Comparison of ENCODE assay signal across 15 cellular contexts in genomic region chr4:113147498-113148231, GRCh38.
DNase-seq lines count a peak whose midpoint lies in the region; ATAC-seq and TF ChIP-seq lines count a peak whose summit lies in the region.
"Had no signal": no experiment of that assay in that cellular context is flagged by ENCODE, and none has a peak within 500 bp of the region (broad histone marks: within the 10 kb centered on the region; RNA-seq: fewer than 3 reads in every experiment).

No MANE protein-coding gene starts in this region.

- ATAC-seq in foreskin keratinocyte (no peak), GM21367 (IDR thresholded peaks at IDR 0.05; ENCODE audit: unreplicated experiment) (no peak)

- no peaks in the 10 kb centered on the region for H3K9me3 Mint-ChIP-seq in MCF 10A (ENCODE audit: unreplicated experiment)
- no peaks in the 10 kb centered on the region for H3K9me3 Mint-ChIP-seq in nephron progenitor cell
- H3K9me3 Mint-ChIP-seq in activated CD4-positive, alpha-beta memory T cell treated with anti-CD3 and anti-CD28 coated beads, Interleukin-2, amount 10 ng/mL, durations not matched to agents 7 days and 5 days, result no peaks in the 10 kb centered on the region
- H3K9me3 Mint-ChIP-seq: activated CD4-positive, alpha-beta T cell treated with anti-CD3 and anti-CD28 coated beads, Interleukin-2, amount 10 ng/mL, durations not matched to agents 24 days and 14 days had no signal

- H3K4me1 Mint-ChIP-seq in MCF 10A (ENCODE audit: insufficient read depth, unreplicated experiment) (no peaks in the 10 kb centered on the region), nephron progenitor cell (peaks cover 58% of the 10 kb centered on the region)
- peaks cover 8% of the 10 kb centered on the region for H3K4me1 Mint-ChIP-seq in activated CD4-positive, alpha-beta memory T cell treated with anti-CD3 and anti-CD28 coated beads, Interleukin-2, amount 10 ng/mL, durations not matched to agents 7 days and 5 days

- H3K27me3 Mint-ChIP-seq in MCF 10A (ENCODE audit: insufficient read depth, unreplicated experiment), result no peaks in the 10 kb centered on the region
- no peaks in the 10 kb centered on the region for H3K27me3 Mint-ChIP-seq in nephron progenitor cell (ENCODE audit: low read depth, poor library complexity)
- peaks cover 3% of the 10 kb centered on the region for H3K27me3 Mint-ChIP-seq in activated CD4-positive, alpha-beta memory T cell treated with anti-CD3 and anti-CD28 coated beads, Interleukin-2, amount 10 ng/mL, durations not matched to agents 7 days and 5 days

- H3K36me3 ChIP-seq in breast epithelium (no peaks in the 10 kb centered on the region), uterus (no peaks in the 10 kb centered on the region)

- no peak for DNase-seq in breast epithelium (ENCODE audit: low spot score in 2 of 2)
- no peak for DNase-seq in MCF 10A (ENCODE audit: unreplicated experiment)
- peak; percentile 18 for DNase-seq in fibroblast of gingiva (ENCODE audit: low read depth)
- DNase-seq in nephron progenitor cell, result no peak
- no peak for DNase-seq in uterus
- no peak for DNase-seq in foreskin keratinocyte
- no peak for DNase-seq in activated CD4-positive, alpha-beta memory T cell treated with anti-CD3 and anti-CD28 coated beads, Interleukin-2, amount 10 ng/mL, durations not matched to agents 7 days and 5 days
- DNase-seq: activated gamma-delta T cell treated with Interleukin-2 at 50 U/mL for 16 hours, DMS153, IMR-90, mesendoderm, NCI-H187 treated with DMSO at 0.1 percent for 48 hours, substantia nigra had no signal

- no peak for TF ChIP-seq POLR2A in breast epithelium (IDR thresholded peaks at IDR 0.05)
- no peak for TF ChIP-seq POLR2A in uterus (IDR thresholded peaks at IDR 0.05)

- no peak overlapping the region for H3K27ac Mint-ChIP-seq in MCF 10A (ENCODE audit: low read depth, unreplicated experiment)
- H3K27ac Mint-ChIP-seq in nephron progenitor cell, result no peak overlapping the region
- H3K27ac Mint-ChIP-seq in activated CD4-positive, alpha-beta memory T cell treated with anti-CD3 and anti-CD28 coated beads, Interleukin-2, amount 10 ng/mL, durations not matched to agents 7 days and 5 days, result no peak overlapping the region

- CTCF ChIA-PET in MCF 10A (lab: Yijun Ruan, JAX), result no interaction called here
- CTCF ChIA-PET in activated CD4-positive, alpha-beta memory T cell treated with anti-CD3 and anti-CD28 coated beads, Interleukin-2, amount 10 ng/mL, durations not matched to agents 7 days and 5 days (lab: Charles Lee), result no interaction called here

- H3K9me3 ChIP-seq in breast epithelium, result no peaks in the 10 kb centered on the region
- no peaks in the 10 kb centered on the region for H3K9me3 ChIP-seq in uterus

- intact Hi-C loops in breast epithelium (cut with DNase I; ENCODE audit: low total_unique reads), result no loop called here
- intact Hi-C loops in MCF 10A (cut with micrococcal nuclease), result no loop called here
- intact Hi-C loops in uterus (cut with DNase I; ENCODE audit: low total_unique reads), result no loop called here

- H3K27me3 ChIP-seq in breast epithelium, result no peaks in the 10 kb centered on the region
- H3K27me3 ChIP-seq in uterus, result no peaks in the 10 kb centered on the region
- no peaks in the 10 kb centered on the region for H3K27me3 ChIP-seq in foreskin keratinocyte

- H3K36me3 Mint-ChIP-seq in MCF 10A (ENCODE audit: insufficient read depth, unreplicated experiment) (no peaks in the 10 kb centered on the region), nephron progenitor cell (ENCODE audit: low read depth) (peaks cover 6% of the 10 kb centered on the region)
- peaks cover 2% of the 10 kb centered on the region for H3K36me3 Mint-ChIP-seq in activated CD4-positive, alpha-beta memory T cell treated with anti-CD3 and anti-CD28 coated beads, Interleukin-2, amount 10 ng/mL, durations not matched to agents 7 days and 5 days (ENCODE audit: low read depth)

- TF ChIP-seq CTCF in breast epithelium (IDR thresholded peaks at IDR 0.05), result no peak
- no peak for TF ChIP-seq CTCF in MCF 10A (IDR thresholded peaks at IDR 0.05; ENCODE audit: unreplicated experiment)
- no peak for TF ChIP-seq CTCF in nephron progenitor cell (IDR thresholded peaks at IDR 0.05)
- no peak for TF ChIP-seq CTCF in uterus (IDR thresholded peaks at IDR 0.05)
- TF ChIP-seq CTCF in foreskin keratinocyte (conservative IDR thresholded peaks at IDR 0.05), result no peak

- H3K4me3 ChIP-seq in breast epithelium (peak overlapping the region; percentile 34 to 57 (median 42)), uterus (peak overlapping the region; percentile 17 to 31)

- H3K4me1 ChIP-seq in breast epithelium (no peaks in the 10 kb centered on the region), uterus (no peaks in the 10 kb centered on the region), foreskin keratinocyte (no peaks in the 10 kb centered on the region)

- no TSS peak for BruUV-seq in MCF 10A (replicated peaks; lab: Mats Ljungman, UMichigan)

- H3K27ac ChIP-seq in breast epithelium (peak overlapping the region; percentile 61 to 74), uterus (peak overlapping the region; percentile 70 to 75), foreskin keratinocyte (no peak overlapping the region)

- H3K4me3 Mint-ChIP-seq in MCF 10A (ENCODE audit: unreplicated experiment) (no peak overlapping the region), nephron progenitor cell (peak overlapping the region; percentile 65)
- no peak overlapping the region for H3K4me3 Mint-ChIP-seq in activated CD4-positive, alpha-beta memory T cell treated with anti-CD3 and anti-CD28 coated beads, Interleukin-2, amount 10 ng/mL, durations not matched to agents 7 days and 5 days

- POLR2A ChIA-PET in MCF 10A (lab: Yijun Ruan, JAX), result interaction anchor here (0.6 to 1.6 kb wide), 2 partner anchors 12 to 200 kb away, joined by 3 to 7 read pairs; no protein-coding TSS in a partner anchor
- POLR2A ChIA-PET in activated CD4-positive, alpha-beta memory T cell treated with anti-CD3 and anti-CD28 coated beads, Interleukin-2, amount 10 ng/mL, durations not matched to agents 7 days and 5 days (lab: Charles Lee), result no interaction called here
